Comparison of ENCODE assay signal across 21 cellular contexts in genomic region chr9:96087669-96088299, GRCh38.
A peak's percentile ranks its signal among the peaks of the same experiment; 100 is the strongest.
DNase-seq lines count a peak whose midpoint lies in the region; ATAC-seq and TF ChIP-seq lines count a peak whose summit lies in the region.
"Had no signal": no experiment of that assay in that cellular context is flagged by ENCODE, and none has a peak within 500 bp of the region (broad histone marks: within the 10 kb centered on the region; RNA-seq: fewer than 3 reads in every experiment).

No MANE protein-coding gene starts in this region.

- no peak overlapping the region for H3K4me2 ChIP-seq in SK-N-SH

- DNase-seq in SK-N-SH (no peak), NCI-H748 treated with DMSO at 0.1 percent for 48 hours (lab: John Stamatoyannopoulos, UW) (peak; percentile 46), kidney epithelial cell (ENCODE audit: low read depth) (peak; percentile 19), GM19240 (ENCODE audit: insufficient read length, low spot score) (no peak), mesenteric fat pad (ENCODE audit: low spot score) (no peak), NCI-H1694 treated with DMSO at 0.1 percent for 48 hours (lab: John Stamatoyannopoulos, UW) (no peak)
- DNase-seq in natural killer cell treated with Interleukin-12 subunit alpha and Interleukin-12 subunit beta and Interleukin-15 and Interleukin-18, amount 100 ng/mL, for 72 hours (ENCODE audit: low spot score) = no peak
- DNase-seq: activated CD4-positive, alpha-beta T cell treated with anti-CD3 and anti-CD28 coated beads, Interleukin-2, amount 50 U/mL, for 4 hours; activated gamma-delta T cell; cortex of kidney; DMS153; hippocampal formation; MM.1S; NCI-H510A treated with DMSO at 0.1 percent for 48 hours; SHP77; stimulated activated CD4-positive, alpha-beta T cell treated with anti-CD3 and anti-CD28 coated beads, Interleukin-15, amount 100 ng/mL, for 24 hours; T-helper 9 cell had no signal

- no peak for TF ChIP-seq EP300 in SK-N-SH (IDR thresholded peaks at IDR 0.05; ENCODE audit: borderline replicate concordance in 1 of 2, low read depth in 1 of 2, low read length in 1 of 2)

- H3K4me3 Mint-ChIP-seq in natural killer cell treated with Interleukin-12 subunit alpha and Interleukin-12 subunit beta and Interleukin-15 and Interleukin-18, amount 100 ng/mL, for 72 hours = no peak overlapping the region
- H3K4me3 Mint-ChIP-seq: mesothelial cell of epicardium had no signal

- H4K20me1 ChIP-seq in SK-N-SH (ENCODE audit: insufficient read depth) = no peaks in the 10 kb centered on the region

- no peak overlapping the region for H3K4me3 ChIP-seq in SK-N-SH (ENCODE audit: low read depth in 2 of 2, low read length in 1 of 2)
- no peak overlapping the region for H3K4me3 ChIP-seq in kidney epithelial cell (ENCODE audit: low read depth, low read length)
- H3K4me3 ChIP-seq: ascending aorta, suprapubic skin had no signal

- POLR2A ChIA-PET in SK-N-SH (lab: Yijun Ruan, JAX) = no interaction called here

- no peak for ATAC-seq in SK-N-SH treated with all-trans-retinoic acid at 6 μM for 48 hours
- ATAC-seq in natural killer cell treated with Interleukin-12 subunit alpha and Interleukin-12 subunit beta and Interleukin-15 and Interleukin-18, amount 100 ng/mL, for 72 hours = no peak

- H3K36me3 ChIP-seq in SK-N-SH (replicated peaks in 1 of 2; ENCODE audit: control insufficient read depth in 1 of 2, insufficient read depth in 2 of 2, low read length in 1 of 2) (no peaks in the 10 kb centered on the region), kidney epithelial cell (ENCODE audit: control insufficient read depth, insufficient read depth, low read length) (no peaks in the 10 kb centered on the region)
- H3K36me3 ChIP-seq: ascending aorta, suprapubic skin had no signal

- H3K27ac Mint-ChIP-seq in natural killer cell treated with Interleukin-12 subunit alpha and Interleukin-12 subunit beta and Interleukin-15 and Interleukin-18, amount 100 ng/mL, for 72 hours = no peak overlapping the region
- H3K27ac Mint-ChIP-seq: mesothelial cell of epicardium had no signal

- H3F3A ChIP-seq in SK-N-SH (replicated peaks; ENCODE audit: insufficient read depth) = no peaks in the 10 kb centered on the region

- TF ChIP-seq RAD21 in SK-N-SH (IDR thresholded peaks at IDR 0.05; ENCODE audit: low read length) = no peak

- H3K9me3 ChIP-seq in SK-N-SH = no peaks in the 10 kb centered on the region
- H3K9me3 ChIP-seq: ascending aorta had no signal

- H3K79me2 ChIP-seq in SK-N-SH (ENCODE audit: insufficient read depth) = no peaks in the 10 kb centered on the region

- H3K9me2 ChIP-seq in SK-N-SH = no peaks in the 10 kb centered on the region

- H3K36me3 Mint-ChIP-seq in natural killer cell treated with Interleukin-12 subunit alpha and Interleukin-12 subunit beta and Interleukin-15 and Interleukin-18, amount 100 ng/mL, for 72 hours = no peaks in the 10 kb centered on the region
- H3K36me3 Mint-ChIP-seq: mesothelial cell of epicardium had no signal

- H3K27me3 ChIP-seq in SK-N-SH (ENCODE audit: insufficient read depth) (no peaks in the 10 kb centered on the region; the same call in 1 of the 2 replicates), kidney epithelial cell (ENCODE audit: control insufficient read depth, insufficient read depth, low read length) (peaks cover 18% of the 10 kb centered on the region)
- H3K27me3 ChIP-seq: ascending aorta had no signal

- H3K4me1 ChIP-seq in SK-N-SH (ENCODE audit: control insufficient read depth in 1 of 2, insufficient read depth in 2 of 2, low read depth in 1 of 2, low read length in 1 of 2) = peaks cover 0 to 36% of the 10 kb centered on the region in 2 experiments; a peak in 2 of 4 replicates
- H3K4me1 ChIP-seq: ascending aorta, suprapubic skin had no signal

- H3K9ac ChIP-seq in SK-N-SH = no peak overlapping the region

- CTCF ChIA-PET in SK-N-SH (lab: Yijun Ruan, JAX) = interaction anchor here (1.6 kb wide), 1 partner anchor 130 kb away, joined by 3 read pairs; no protein-coding TSS in a partner anchor

- WGBS in SK-N-SH (ENCODE audit: low lambda C conversion rate) = 34% methylated on average over 10 of the region's 10 CpGs

- TF ChIP-seq CTCF in SK-N-SH (IDR thresholded peaks at IDR 0.05) (no peak), kidney epithelial cell (IDR thresholded peaks at IDR 0.05; ENCODE audit: insufficient read depth, low read length, poor library complexity, severe bottlenecking) (no peak)

- no peaks in the 10 kb centered on the region for H3K9me3 Mint-ChIP-seq in natural killer cell treated with Interleukin-12 subunit alpha and Interleukin-12 subunit beta and Interleukin-15 and Interleukin-18, amount 100 ng/mL, for 72 hours

- H3K27ac ChIP-seq in SK-N-SH (ENCODE audit: low read depth in 2 of 2, low read length in 1 of 2) = no peak overlapping the region
- H3K27ac ChIP-seq: ascending aorta, suprapubic skin had no signal

- peaks cover 15 to 29% of the 10 kb centered on the region in 2 donors for H3K27me3 Mint-ChIP-seq in natural killer cell treated with Interleukin-12 subunit alpha and Interleukin-12 subunit beta and Interleukin-15 and Interleukin-18, amount 100 ng/mL, for 72 hours

- H2AFZ ChIP-seq in SK-N-SH (ENCODE audit: low read depth) = no peak overlapping the region

- H3K4me1 Mint-ChIP-seq in natural killer cell treated with Interleukin-12 subunit alpha and Interleukin-12 subunit beta and Interleukin-15 and Interleukin-18, amount 100 ng/mL, for 72 hours (ENCODE audit: low read depth in 2 of 2) = peaks cover 7 to 15% of the 10 kb centered on the region in 2 donors

TF ChIP-seq in SK-N-SH, 30 proteins besides CTCF, POLR2A, EP300 and RAD21:
- TF ChIP-seq FOXJ3 (CRISPR knock-in tag; IDR thresholded peaks at IDR 0.05) (0 out of 2 replicates have a peak, but pooled peaks have one; percentile 20), RXRA (IDR thresholded peaks at IDR 0.05; ENCODE audit: borderline replicate concordance, low read depth) (no peak), GATA2 (CRISPR knock-in tag; IDR thresholded peaks at IDR 0.05) (peak; percentile 57)

TF ChIP-seq in SK-N-SH treated with all-trans-retinoic acid at 6 μM for 48 hours, 23 proteins besides CTCF, POLR2A, EP300 and RAD21:
- TF ChIP-seq CSDC2 (CRISPR knock-in tag; IDR thresholded peaks at IDR 0.05) (no peak), OSR1 (CRISPR knock-in tag; IDR thresholded peaks at IDR 0.05) (no peak), ARNTL (CRISPR knock-in tag; IDR thresholded peaks at IDR 0.05; ENCODE audit: borderline replicate concordance, low read depth) (no peak), ZC3H10 (CRISPR knock-in tag; IDR thresholded peaks at IDR 0.05) (no peak)

Comparison
In these comparisons a context has a peak if more than half of its experiments do, and no peak if none do; other contexts are left out.
1. DNase-seq: peak in NCI-H748 treated with DMSO at 0.1 percent for 48 hours (single experiment) and kidney epithelial cell (single experiment); none in SK-N-SH (single experiment), GM19240 (single experiment), mesenteric fat pad (single experiment), NCI-H1694 treated with DMSO at 0.1 percent for 48 hours (single experiment) and natural killer cell treated with Interleukin-12 subunit alpha and Interleukin-12 subunit beta and Interleukin-15 and Interleukin-18, amount 100 ng/mL, for 72 hours (single experiment).